ENCODE assay signal across 20 cellular contexts in genomic region chr5:18553269-18553668, GRCh38.
DNase-seq lines count a peak whose midpoint lies in the region; ATAC-seq, FAIRE-seq and TF ChIP-seq lines count a peak whose summit lies in the region.
"Had no signal": no experiment of that assay in that cellular context is flagged by ENCODE, and none has a peak within 500 bp of the region (broad histone marks: within the 10 kb centered on the region; RNA-seq: fewer than 3 reads in every experiment).

No MANE protein-coding gene starts in this region.

- DNase-seq in Calu3 = peak; percentile 9
- peak; percentile 88 for DNase-seq in M059J (ENCODE audit: low read depth)
- DNase-seq in bronchial epithelial cell (ENCODE audit: low read depth) = peak; percentile 85
- peak; percentile 74 for DNase-seq in mesenchymal stem cell
- DNase-seq in NCI-H1417 (lab: John Stamatoyannopoulos, UW) = no peak
- DNase-seq in RPMI8226 = no peak
- no peak for DNase-seq in left ventricle myocardium superior
- DNase-seq: activated CD8-positive, alpha-beta T cell treated with anti-CD3 and anti-CD28 coated beads for 36 hours; AML-193; central memory CD4-positive, alpha-beta T cell; DND-41; MV-4-11; naive thymus-derived CD4-positive, alpha-beta T cell; NCI-H2171 treated with DMSO at 0.1 percent for 48 hours; T-helper 9 cell had no signal

- intact Hi-C loops in Calu3 (cut with micrococcal nuclease; ENCODE audit: unreplicated experiment) = no loop called here
- intact Hi-C loops in left ventricle myocardium superior (cut with micrococcal nuclease) = no loop called here

- FAIRE-seq in bronchial epithelial cell (lab: Jason Lieb, UNC) = no peak

- H4K8ac ChIP-seq in mesenchymal stem cell (ENCODE audit: low read length) = no peak overlapping the region

- 5% methylated on average over 3 of the region's 3 CpGs for WGBS in mesenchymal stem cell

- no TSS peak for BruUV-seq in Calu3 (replicated peaks; lab: Mats Ljungman, UMichigan)

- no peak overlapping the region for H3K14ac ChIP-seq in mesenchymal stem cell (ENCODE audit: low read length in 2 of 2)

- no peaks in the 10 kb centered on the region for H3K4me1 Mint-ChIP-seq in Calu3 (ENCODE audit: low read depth, unreplicated experiment)
- H3K4me1 Mint-ChIP-seq: naive thymus-derived CD4-positive, alpha-beta T cell had no signal

- no peak overlapping the region for H3K18ac ChIP-seq in mesenchymal stem cell (ENCODE audit: low read depth in 1 of 2, low read length in 2 of 2)

- no peak overlapping the region for H3K23ac ChIP-seq in mesenchymal stem cell (ENCODE audit: low read length in 2 of 2)

- peaks cover 25% of the 10 kb centered on the region for H3K9me3 ChIP-seq in mesenchymal stem cell (ENCODE audit: control insufficient read depth, low read length)

- no peak overlapping the region for H3K4me2 ChIP-seq in mesenchymal stem cell (ENCODE audit: low read length, poor library complexity, severe bottlenecking)

- H3K9ac ChIP-seq in mesenchymal stem cell (ENCODE audit: low read length) = no peak overlapping the region

- H3K4me1 ChIP-seq in mesenchymal stem cell (ENCODE audit: control insufficient read depth, insufficient read depth, low read depth, low read length) = no peaks in the 10 kb centered on the region
- H3K4me1 ChIP-seq: right atrium auricular region had no signal

- no peak for ATAC-seq in left ventricle myocardium superior
- no peak for ATAC-seq in GM18519 (IDR thresholded peaks at IDR 0.05; ENCODE audit: low FRiP score, unreplicated experiment)
- ATAC-seq: activated CD8-positive, alpha-beta T cell treated with anti-CD3 and anti-CD28 coated beads for 36 hours; esophagus mucosa; naive thymus-derived CD4-positive, alpha-beta T cell had no signal

- CTCF ChIA-PET in Calu3 (lab: Charles Lee) = no interaction called here

- no peak overlapping the region for H2AFZ ChIP-seq in mesenchymal stem cell (ENCODE audit: low read depth, low read length)

- no peak overlapping the region for H3K27ac ChIP-seq in mesenchymal stem cell (ENCODE audit: low read length, poor library complexity, severe bottlenecking)
- H3K27ac ChIP-seq: HL-60, right atrium auricular region had no signal

- H3K27me3 ChIP-seq in bronchial epithelial cell (ENCODE audit: control insufficient read depth, insufficient read depth, low read length) (no peaks in the 10 kb centered on the region), mesenchymal stem cell (ENCODE audit: control insufficient read depth in 1 of 2, insufficient read depth in 1 of 2, low read length in 2 of 2) (no peaks in the 10 kb centered on the region)
- H3K27me3 ChIP-seq: right atrium auricular region had no signal

- no peak overlapping the region for H2BK5ac ChIP-seq in mesenchymal stem cell (ENCODE audit: low read depth, low read length, poor library complexity, severe bottlenecking)

- no peak overlapping the region for H3K4ac ChIP-seq in mesenchymal stem cell (ENCODE audit: low read depth in 1 of 2, low read length in 2 of 2)

- H2AK5ac ChIP-seq in mesenchymal stem cell (ENCODE audit: low read length, severe bottlenecking) = no peak overlapping the region

- no peak overlapping the region for H2BK12ac ChIP-seq in mesenchymal stem cell (ENCODE audit: low read length in 2 of 2)

- peaks cover 14% of the 10 kb centered on the region for H3K9me3 Mint-ChIP-seq in Calu3 (ENCODE audit: low read depth, unreplicated experiment)

- no peak for TF ChIP-seq CTCF in Calu3 (IDR thresholded peaks at IDR 0.05; ENCODE audit: unreplicated experiment)
- no peak for TF ChIP-seq CTCF in bronchial epithelial cell (IDR thresholded peaks at IDR 0.05; ENCODE audit: insufficient read depth, low read length, severe bottlenecking)

- no peak overlapping the region for H2BK120ac ChIP-seq in mesenchymal stem cell (ENCODE audit: low read depth, low read length)

- no peak overlapping the region for H4K91ac ChIP-seq in mesenchymal stem cell (ENCODE audit: low read length)

- H3K4me3 ChIP-seq in bronchial epithelial cell (ENCODE audit: low read depth, low read length) = no peak overlapping the region
- H3K4me3 ChIP-seq in mesenchymal stem cell (ENCODE audit: insufficient read depth in 1 of 2, low read depth in 1 of 2, low read length in 2 of 2) = no peak overlapping the region
- H3K4me3 ChIP-seq: right atrium auricular region had no signal

- no peak overlapping the region for H3K4me3 Mint-ChIP-seq in Calu3 (ENCODE audit: low read depth, unreplicated experiment)
- H3K4me3 Mint-ChIP-seq: activated CD8-positive, alpha-beta T cell treated with anti-CD3 and anti-CD28 coated beads for 36 hours; naive thymus-derived CD4-positive, alpha-beta T cell; stimulated activated naive CD8-positive, alpha-beta T cell treated with anti-CD3 and anti-CD28 coated beads, Interleukin-15, Interleukin-2, amounts not matched to agents 100 ng/mL and 50 ng/mL, for 24 hours had no signal

- peak overlapping the region; percentile 20 for H3K27ac Mint-ChIP-seq in Calu3 (ENCODE audit: unreplicated experiment)
- H3K27ac Mint-ChIP-seq: activated CD8-positive, alpha-beta T cell treated with anti-CD3 and anti-CD28 coated beads for 36 hours; naive thymus-derived CD4-positive, alpha-beta T cell; stimulated activated naive CD8-positive, alpha-beta T cell treated with anti-CD3 and anti-CD28 coated beads, Interleukin-15, Interleukin-2, amounts not matched to agents 100 ng/mL and 50 ng/mL, for 24 hours had no signal

- H3K36me3 ChIP-seq in bronchial epithelial cell (ENCODE audit: control insufficient read depth, insufficient read depth, low read length) (no peaks in the 10 kb centered on the region), mesenchymal stem cell (ENCODE audit: control insufficient read depth in 1 of 2, insufficient read depth in 2 of 2, low read depth in 1 of 2, low read length in 2 of 2) (no peaks in the 10 kb centered on the region)
- H3K36me3 ChIP-seq: right atrium auricular region had no signal

- no peaks in the 10 kb centered on the region for H3K79me1 ChIP-seq in mesenchymal stem cell (replicated peaks; ENCODE audit: low read length, poor library complexity, severe bottlenecking)

- H2BK15ac ChIP-seq in mesenchymal stem cell (ENCODE audit: low read depth, poor library complexity, severe bottlenecking) = no peak overlapping the region

- H3K27me3 Mint-ChIP-seq in Calu3 (ENCODE audit: unreplicated experiment) = no peaks in the 10 kb centered on the region
- H3K27me3 Mint-ChIP-seq: activated CD8-positive, alpha-beta T cell treated with anti-CD3 and anti-CD28 coated beads for 36 hours; naive thymus-derived CD4-positive, alpha-beta T cell; stimulated activated naive CD8-positive, alpha-beta T cell treated with anti-CD3 and anti-CD28 coated beads, Interleukin-15, Interleukin-2, amounts not matched to agents 100 ng/mL and 50 ng/mL, for 24 hours had no signal

- H3K36me3 Mint-ChIP-seq in Calu3 (ENCODE audit: insufficient read depth, unreplicated experiment) = no peaks in the 10 kb centered on the region
- H3K36me3 Mint-ChIP-seq: naive thymus-derived CD4-positive, alpha-beta T cell had no signal

Comparison
In these comparisons a context has a peak if more than half of its experiments do, and no peak if none do; other contexts are left out.
1. DNase-seq: peak in Calu3 (single experiment), M059J (single experiment), bronchial epithelial cell (single experiment) and mesenchymal stem cell (single experiment); none in NCI-H1417 (0 of 3), RPMI8226 (single experiment) and left ventricle myocardium superior (single experiment).